ENCODE assay signal across 2 cellular contexts in the genomic region with DNA sequence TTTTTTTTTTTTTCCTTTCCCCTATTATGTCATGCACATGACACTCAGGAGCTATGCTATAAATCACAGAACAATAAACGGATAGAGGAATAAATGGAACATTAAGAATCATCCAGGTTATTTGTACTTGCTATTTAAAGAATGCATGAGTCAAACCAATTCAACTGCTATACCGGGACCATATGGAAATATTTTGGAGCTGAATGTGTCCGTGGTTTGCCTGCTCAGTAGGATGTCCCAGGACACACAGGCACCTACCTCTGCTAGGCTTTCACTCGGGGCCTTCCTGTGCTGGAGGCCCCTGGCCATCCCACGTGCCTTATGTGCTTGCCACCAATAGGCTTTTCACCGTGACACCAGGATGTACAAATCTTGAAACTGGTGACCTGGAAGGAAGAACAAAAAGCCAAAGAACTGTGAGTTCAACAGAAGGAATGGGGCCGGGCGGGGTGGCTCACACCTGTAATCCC.
TF ChIP-seq lines count a peak whose summit lies in the region.

No MANE protein-coding gene starts in this region.

TF ChIP-seq in A549, 52 proteins besides CTCF, POLR2A, EP300 and RAD21 (continues in another document):
- TF ChIP-seq, protein P1, sequence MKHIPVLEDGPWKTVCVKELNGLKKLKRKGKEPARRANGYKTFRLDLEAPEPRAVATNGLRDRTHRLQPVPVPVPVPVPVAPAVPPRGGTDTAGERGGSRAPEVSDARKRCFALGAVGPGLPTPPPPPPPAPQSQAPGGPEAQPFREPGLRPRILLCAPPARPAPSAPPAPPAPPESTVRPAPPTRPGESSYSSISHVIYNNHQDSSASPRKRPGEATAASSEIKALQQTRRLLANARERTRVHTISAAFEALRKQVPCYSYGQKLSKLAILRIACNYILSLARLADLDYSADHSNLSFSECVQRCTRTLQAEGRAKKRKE (CRISPR knock-in tag; IDR thresholded peaks at IDR 0.05; ENCODE audit: low read depth): peak; percentile 94
- TF ChIP-seq MAX (IDR thresholded peaks at IDR 0.05) (peak; percentile 94), CHD4 (IDR thresholded peaks at IDR 0.05; ENCODE audit: borderline replicate concordance) (no peak), NPAS2 (CRISPR knock-in tag; IDR thresholded peaks at IDR 0.05; ENCODE audit: borderline replicate concordance) (no peak), MAFK (IDR thresholded peaks at IDR 0.05; ENCODE audit: partially characterized antibody) (peak; percentile 28), HOXA7 (CRISPR knock-in tag; IDR thresholded peaks at IDR 0.05) (no peak), JUN (IDR thresholded peaks at IDR 0.05) (peak; percentile 65 to 70; a peak in 3 of 5 replicates), ZC3H11A (IDR thresholded peaks at IDR 0.05) (no peak), E2F6 (IDR thresholded peaks at IDR 0.05; ENCODE audit: borderline replicate concordance, low read depth) (peak; percentile 80; the same call in 1 of the 2 replicates), CBX2 (IDR thresholded peaks at IDR 0.05; ENCODE audit: borderline replicate concordance, low read depth) (no peak), MYC (IDR thresholded peaks at IDR 0.05; ENCODE audit: borderline replicate concordance, low read length) (no peak), CBX8 (IDR thresholded peaks at IDR 0.05) (no peak), CEBPB (IDR thresholded peaks at IDR 0.05) (peak in 1 of 2 experiments; percentile 45; a peak in 1 of 4 replicates), PHF8 (IDR thresholded peaks at IDR 0.05; ENCODE audit: borderline replicate concordance, low read depth) (no peak), HMGXB4 (CRISPR knock-in tag; IDR thresholded peaks at IDR 0.05; ENCODE audit: borderline replicate concordance) (no peak), HOXB5 (CRISPR knock-in tag; IDR thresholded peaks at IDR 0.05) (peak; percentile 87; the same call in 1 of the 2 replicates), ELK1 (IDR thresholded peaks at IDR 0.05; ENCODE audit: low read depth, low read length) (no peak), JUNB (IDR thresholded peaks at IDR 0.05) (peak; percentile 94), HOXB13 (CRISPR knock-in tag; IDR thresholded peaks at IDR 0.05; ENCODE audit: low read depth) (peak; percentile 73; the same call in 1 of the 2 replicates), SMC3 (IDR thresholded peaks at IDR 0.05) (0 out of 3 replicates have a peak, but pooled peaks have one; percentile 15), FOXS1 (CRISPR knock-in tag; IDR thresholded peaks at IDR 0.05) (peak; percentile 70; the same call in 1 of the 2 replicates), FOSB (CRISPR knock-in tag; IDR thresholded peaks at IDR 0.05) (no peak), FOSL2 (IDR thresholded peaks at IDR 0.05) (peak; percentile 82), FOSL2 (CRISPR knock-in tag; IDR thresholded peaks at IDR 0.05) (peak; percentile 93), GATA3 (IDR thresholded peaks at IDR 0.05; ENCODE audit: borderline replicate concordance) (peak; percentile 84; the same call in 1 of the 2 replicates), EHF (CRISPR knock-in tag; IDR thresholded peaks at IDR 0.05) (peak; percentile 63; the same call in 1 of the 2 replicates), RFX5 (IDR thresholded peaks at IDR 0.05) (no peak)
- TF ChIP-seq, protein P2, sequence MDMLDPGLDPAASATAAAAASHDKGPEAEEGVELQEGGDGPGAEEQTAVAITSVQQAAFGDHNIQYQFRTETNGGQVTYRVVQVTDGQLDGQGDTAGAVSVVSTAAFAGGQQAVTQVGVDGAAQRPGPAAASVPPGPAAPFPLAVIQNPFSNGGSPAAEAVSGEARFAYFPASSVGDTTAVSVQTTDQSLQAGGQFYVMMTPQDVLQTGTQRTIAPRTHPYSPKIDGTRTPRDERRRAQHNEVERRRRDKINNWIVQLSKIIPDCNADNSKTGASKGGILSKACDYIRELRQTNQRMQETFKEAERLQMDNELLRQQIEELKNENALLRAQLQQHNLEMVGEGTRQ (IDR thresholded peaks at IDR 0.05): peak; percentile 49; the same call in 1 of the 2 replicates
- TF ChIP-seq, protein P3, sequence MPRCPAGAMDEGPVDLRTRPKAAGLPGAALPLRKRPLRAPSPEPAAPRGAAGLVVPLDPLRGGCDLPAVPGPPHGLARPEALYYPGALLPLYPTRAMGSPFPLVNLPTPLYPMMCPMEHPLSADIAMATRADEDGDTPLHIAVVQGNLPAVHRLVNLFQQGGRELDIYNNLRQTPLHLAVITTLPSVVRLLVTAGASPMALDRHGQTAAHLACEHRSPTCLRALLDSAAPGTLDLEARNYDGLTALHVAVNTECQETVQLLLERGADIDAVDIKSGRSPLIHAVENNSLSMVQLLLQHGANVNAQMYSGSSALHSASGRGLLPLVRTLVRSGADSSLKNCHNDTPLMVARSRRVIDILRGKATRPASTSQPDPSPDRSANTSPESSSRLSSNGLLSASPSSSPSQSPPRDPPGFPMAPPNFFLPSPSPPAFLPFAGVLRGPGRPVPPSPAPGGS (IDR thresholded peaks at IDR 0.05): 0 out of 3 replicates have a peak, but pooled peaks have one; percentile 20

TF ChIP-seq in K562, 482 proteins besides CTCF, POLR2A, EP300 and RAD21 (continued from another document):
- TF ChIP-seq PBX2 (CRISPR knock-in tag; IDR thresholded peaks at IDR 0.05; ENCODE audit: low read depth) (no peak), PBX2 (tag; conservative IDR thresholded peaks at IDR 0.05; ENCODE audit: low read depth) (0 out of 2 replicates have a peak, but pooled peaks have one; percentile 8)
TF ChIP-seq in K562: peak in this region for 2.
